Comparison of ENCODE assay signal across 20 cellular contexts in the genomic region with DNA sequence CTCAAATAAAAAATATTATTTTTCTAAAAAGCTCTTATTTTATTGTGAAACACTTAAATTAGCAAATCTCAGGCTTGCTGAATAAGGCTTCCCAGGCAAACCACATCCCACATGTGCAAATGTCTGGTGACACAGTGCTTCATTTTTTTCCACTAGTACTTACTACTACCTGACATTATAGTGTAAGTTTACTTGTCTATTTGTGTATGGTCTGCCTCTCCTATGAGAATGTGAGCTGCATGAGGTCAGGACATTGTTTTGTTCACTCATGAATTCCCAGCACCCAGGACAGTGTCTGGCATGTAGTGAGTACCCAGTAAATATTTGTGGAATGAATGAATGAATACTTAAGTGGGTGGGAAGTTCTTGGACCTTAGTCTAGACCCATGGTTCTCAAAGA.
DNase-seq lines count a peak whose midpoint lies in the region; ATAC-seq, FAIRE-seq and TF ChIP-seq lines count a peak whose summit lies in the region.
"Had no signal": no experiment of that assay in that cellular context is flagged by ENCODE, and none has a peak within 500 bp of the region (broad histone marks: within the 10 kb centered on the region; RNA-seq: fewer than 3 reads in every experiment).

No MANE protein-coding gene starts in this region.

- TF ChIP-seq CTCF in fibroblast of the aortic adventitia (IDR thresholded peaks at IDR 0.05; ENCODE audit: insufficient read depth, low read length): no peak

- peak overlapping the region; percentile 72 for H3K27ac Mint-ChIP-seq in stimulated activated naive CD8-positive, alpha-beta T cell treated with anti-CD3 and anti-CD28 coated beads, Interleukin-15, Interleukin-2, amounts not matched to agents 100 ng/mL and 50 ng/mL, for 24 hours
- H3K27ac Mint-ChIP-seq in stimulated activated naive CD8-positive, alpha-beta T cell treated with anti-CD3 and anti-CD28 coated beads, Interleukin-15, amount 100 ng/mL, for 72 hours: no peak overlapping the region
- no peak overlapping the region for H3K27ac Mint-ChIP-seq in activated T-cell treated with anti-CD3 and anti-CD28 coated beads, Interleukin-2, amount 50 U/mL, for 24 hours

- no peak for ATAC-seq in stimulated activated naive CD8-positive, alpha-beta T cell treated with anti-CD3 and anti-CD28 coated beads, Interleukin-15, amount 100 ng/mL, for 72 hours
- no peak for ATAC-seq in HG02973 (IDR thresholded peaks at IDR 0.05; ENCODE audit: unreplicated experiment)
- ATAC-seq: K562 had no signal

- no peak overlapping the region for H3K9ac ChIP-seq in adipocyte (ENCODE audit: low read length)

- no peak overlapping the region for H3K4me3 Mint-ChIP-seq in stimulated activated naive CD8-positive, alpha-beta T cell treated with anti-CD3 and anti-CD28 coated beads, Interleukin-15, Interleukin-2, amounts not matched to agents 100 ng/mL and 50 ng/mL, for 24 hours
- no peak overlapping the region for H3K4me3 Mint-ChIP-seq in stimulated activated naive CD8-positive, alpha-beta T cell treated with anti-CD3 and anti-CD28 coated beads, Interleukin-15, amount 100 ng/mL, for 72 hours
- H3K4me3 Mint-ChIP-seq in activated T-cell treated with anti-CD3 and anti-CD28 coated beads, Interleukin-2, amount 50 U/mL, for 24 hours: no peak overlapping the region

- peaks cover 35% of the 10 kb centered on the region for H3K4me1 ChIP-seq in adipocyte (ENCODE audit: control insufficient read depth, insufficient read depth, low read length)

- no peaks in the 10 kb centered on the region for H3K36me3 ChIP-seq in adipocyte (ENCODE audit: control insufficient read depth, insufficient read depth, low read length, severe bottlenecking)
- H3K36me3 ChIP-seq: Peyer's patch had no signal

- H3K4me3 ChIP-seq in adipocyte (ENCODE audit: low read length) (no peak overlapping the region), fibroblast of the aortic adventitia (ENCODE audit: low read depth, low read length) (no peak overlapping the region)
- H3K4me3 ChIP-seq: K562, Peyer's patch had no signal

- no peak for DNase-seq in stimulated activated naive CD8-positive, alpha-beta T cell treated with anti-CD3 and anti-CD28 coated beads, Interleukin-15, amount 100 ng/mL, for 72 hours
- DNase-seq in adipocyte (ENCODE audit: low read depth) (peak; percentile 8), fibroblast of the aortic adventitia (ENCODE audit: low read depth) (peak; percentile 16), NK-92 (lab: John Stamatoyannopoulos, UW; ENCODE audit: unreplicated experiment) (no peak), urothelium cell line (ENCODE audit: low spot score) (no peak)
- DNase-seq in activated T-cell treated with anti-CD3 and anti-CD28 coated beads, Interleukin-2, amount 50 U/mL, for 24 hours: no peak
- DNase-seq: Caco-2, NCI-H1105, NCI-H187 treated with DMSO at 0.1 percent for 48 hours, NCI-H446, NCI-H748 treated with DMSO at 0.1 percent for 48 hours, Right ventricle myocardium superior had no signal

- no peak for FAIRE-seq in urothelium cell line (lab: Jason Lieb, UNC)
- FAIRE-seq: A204.1, GM12891, GM19239, HTR-8/SVneo, K562 had no signal

- H3K9me3 Mint-ChIP-seq in stimulated activated naive CD8-positive, alpha-beta T cell treated with anti-CD3 and anti-CD28 coated beads, Interleukin-15, Interleukin-2, amounts not matched to agents 100 ng/mL and 50 ng/mL, for 24 hours: peaks cover 6% of the 10 kb centered on the region
- H3K9me3 Mint-ChIP-seq in stimulated activated naive CD8-positive, alpha-beta T cell treated with anti-CD3 and anti-CD28 coated beads, Interleukin-15, amount 100 ng/mL, for 72 hours: no peaks in the 10 kb centered on the region
- H3K9me3 Mint-ChIP-seq in activated T-cell treated with anti-CD3 and anti-CD28 coated beads, Interleukin-2, amount 50 U/mL, for 24 hours: no peaks in the 10 kb centered on the region

- H3K27me3 ChIP-seq in adipocyte (replicated peaks; ENCODE audit: control insufficient read depth, insufficient read depth, low read length): no peaks in the 10 kb centered on the region
- H3K27me3 ChIP-seq: Peyer's patch had no signal

- H3K9me3 ChIP-seq in adipocyte (ENCODE audit: control insufficient read depth, low read length): no peaks in the 10 kb centered on the region
- H3K9me3 ChIP-seq: Caco-2, Peyer's patch had no signal

- H3K36me3 Mint-ChIP-seq in stimulated activated naive CD8-positive, alpha-beta T cell treated with anti-CD3 and anti-CD28 coated beads, Interleukin-15, Interleukin-2, amounts not matched to agents 100 ng/mL and 50 ng/mL, for 24 hours (ENCODE audit: low read depth): peaks cover 7% of the 10 kb centered on the region
- peaks cover 7% of the 10 kb centered on the region for H3K36me3 Mint-ChIP-seq in activated T-cell treated with anti-CD3 and anti-CD28 coated beads, Interleukin-2, amount 50 U/mL, for 24 hours (ENCODE audit: low read depth)

- H3K27me3 Mint-ChIP-seq in stimulated activated naive CD8-positive, alpha-beta T cell treated with anti-CD3 and anti-CD28 coated beads, Interleukin-15, Interleukin-2, amounts not matched to agents 100 ng/mL and 50 ng/mL, for 24 hours: no peaks in the 10 kb centered on the region
- no peaks in the 10 kb centered on the region for H3K27me3 Mint-ChIP-seq in stimulated activated naive CD8-positive, alpha-beta T cell treated with anti-CD3 and anti-CD28 coated beads, Interleukin-15, amount 100 ng/mL, for 72 hours
- H3K27me3 Mint-ChIP-seq in activated T-cell treated with anti-CD3 and anti-CD28 coated beads, Interleukin-2, amount 50 U/mL, for 24 hours: no peaks in the 10 kb centered on the region

- H3K4me1 Mint-ChIP-seq in stimulated activated naive CD8-positive, alpha-beta T cell treated with anti-CD3 and anti-CD28 coated beads, Interleukin-15, Interleukin-2, amounts not matched to agents 100 ng/mL and 50 ng/mL, for 24 hours (ENCODE audit: low read depth): peaks cover 71% of the 10 kb centered on the region
- H3K4me1 Mint-ChIP-seq in stimulated activated naive CD8-positive, alpha-beta T cell treated with anti-CD3 and anti-CD28 coated beads, Interleukin-15, amount 100 ng/mL, for 72 hours: peaks cover 36% of the 10 kb centered on the region
- peaks cover 62% of the 10 kb centered on the region for H3K4me1 Mint-ChIP-seq in activated T-cell treated with anti-CD3 and anti-CD28 coated beads, Interleukin-2, amount 50 U/mL, for 24 hours (ENCODE audit: low read depth)

Comparison
In these comparisons a context has a peak if more than half of its experiments do, and no peak if none do; other contexts are left out.
1. DNase-seq: peak in adipocyte (single experiment) and fibroblast of the aortic adventitia (single experiment); none in stimulated activated naive CD8-positive, alpha-beta T cell treated with anti-CD3 and anti-CD28 coated beads, Interleukin-15, amount 100 ng/mL, for 72 hours (0 of 2), NK-92 (single experiment), activated T-cell treated with anti-CD3 and anti-CD28 coated beads, Interleukin-2, amount 50 U/mL, for 24 hours (single experiment) and urothelium cell line (single experiment).